Comparison of ENCODE assay signal across 9 cellular contexts in genomic region chr2:53913721-53914120, GRCh38. TPM values are rescaled to one million over a fixed set of nuclear protein-coding genes. Genes with fewer than 3 reads are reported as not detected.
A peak's percentile ranks its signal among the peaks of the same experiment; 100 is the strongest.
DNase-seq lines count a peak whose midpoint lies in the region; ATAC-seq, FAIRE-seq and TF ChIP-seq lines count a peak whose summit lies in the region.
"Had no signal": no experiment of that assay in that cellular context is flagged by ENCODE, and none has a peak within 500 bp of the region (broad histone marks: within the 10 kb centered on the region; RNA-seq: fewer than 3 reads in every experiment).

No MANE protein-coding gene starts in this region.

- H3K4me1 ChIP-seq in astrocyte (ENCODE audit: insufficient read depth, low read length): peaks cover 4% of the 10 kb centered on the region
- no peaks in the 10 kb centered on the region for H3K4me1 ChIP-seq in mesendoderm (ENCODE audit: control insufficient read depth, low read depth, low read length)
- H3K4me1 ChIP-seq in SJCRH30: no peaks in the 10 kb centered on the region

- H2BK5ac ChIP-seq in mesendoderm (ENCODE audit: low read length): no peak overlapping the region

- H3K4me3 ChIP-seq in astrocyte (ENCODE audit: insufficient read depth, low read depth, low read length) (no peak overlapping the region), mesendoderm (ENCODE audit: low read length) (no peak overlapping the region), SJCRH30 (no peak overlapping the region)

- peaks cover 8% of the 10 kb centered on the region for H3K4me1 Mint-ChIP-seq in astrocyte (ENCODE audit: low read depth, unreplicated experiment)
- H3K4me1 Mint-ChIP-seq in CD14-positive monocyte: no peaks in the 10 kb centered on the region

- no peak overlapping the region for H3K56ac ChIP-seq in mesendoderm (ENCODE audit: low read length)

- no peak overlapping the region for H3K23ac ChIP-seq in mesendoderm (ENCODE audit: low read length)

- H3K4ac ChIP-seq in mesendoderm (ENCODE audit: low read depth, low read length): no peak overlapping the region

- no CpG with 5 or more reads among the region's 3 CpGs for WGBS in mesendoderm (ENCODE audit: extremely low coverage, insufficient coverage, low lambda C conversion rate)

- no peak overlapping the region for H2AK5ac ChIP-seq in mesendoderm (ENCODE audit: low read length)

- peak; percentile 55 for DNase-seq in EH (ENCODE audit: low read depth)
- DNase-seq in HPDE6-E6E7 (ENCODE audit: extremely low spot score): peak; percentile 32
- DNase-seq in astrocyte (ENCODE audit: low read depth): peak; percentile 36
- DNase-seq in stimulated activated CD8-positive, alpha-beta memory T cell treated with anti-CD3 and anti-CD28 coated beads, Interleukin-12 subunit alpha, Interleukin-12 subunit beta, amount 100 ng/mL, for 24 hours (ENCODE audit: extremely low read depth): peak; percentile 7
- DNase-seq in mesendoderm: no peak
- no peak for DNase-seq in CD14-positive monocyte (ENCODE audit: low spot score)
- no peak for DNase-seq in SJCRH30

- H4K5ac ChIP-seq in mesendoderm (ENCODE audit: low read length): no peak overlapping the region

- H4K8ac ChIP-seq in mesendoderm (ENCODE audit: low read depth, low read length): no peak overlapping the region

- H3K27me3 ChIP-seq in astrocyte (ENCODE audit: insufficient read depth, low read length) (no peaks in the 10 kb centered on the region), mesendoderm (ENCODE audit: insufficient read depth, low read length, poor library complexity) (no peaks in the 10 kb centered on the region), SJCRH30 (no peaks in the 10 kb centered on the region)

- H3K79me1 ChIP-seq in mesendoderm (ENCODE audit: low read length): no peaks in the 10 kb centered on the region

- H2AFZ ChIP-seq in astrocyte (ENCODE audit: low read depth, low read length): no peak overlapping the region

- H3K4me3 Mint-ChIP-seq in astrocyte (ENCODE audit: unreplicated experiment): no peak overlapping the region
- H3K4me3 Mint-ChIP-seq in CD14-positive monocyte: no peak overlapping the region

- H2BK15ac ChIP-seq in mesendoderm (replicated peaks; ENCODE audit: low read depth): no peak overlapping the region

- no peak overlapping the region for H3K18ac ChIP-seq in mesendoderm (ENCODE audit: low read length)

- peak; percentile 73 for FAIRE-seq in astrocyte (lab: Jason Lieb, UNC)
- FAIRE-seq: endometrium had no signal

- ATAC-seq in GM21360 (IDR thresholded peaks at IDR 0.05; ENCODE audit: unreplicated experiment): peak; percentile 88

- TF ChIP-seq CTCF in astrocyte (IDR thresholded peaks at IDR 0.05; ENCODE audit: insufficient read depth, low read depth, low read length): no peak
- no peak for TF ChIP-seq CTCF in CD14-positive monocyte (IDR thresholded peaks at IDR 0.05)

- no peak overlapping the region for H3K4me2 ChIP-seq in astrocyte (ENCODE audit: low read length)
- no peak overlapping the region for H3K4me2 ChIP-seq in mesendoderm (ENCODE audit: low read length)

- no peaks in the 10 kb centered on the region for H3K27me3 Mint-ChIP-seq in astrocyte (ENCODE audit: low read depth, unreplicated experiment)
- no peaks in the 10 kb centered on the region for H3K27me3 Mint-ChIP-seq in CD14-positive monocyte (ENCODE audit: low read depth in 3 of 3)

- no peak overlapping the region for H2BK120ac ChIP-seq in mesendoderm (ENCODE audit: low read depth, low read length)

- peaks cover 9% of the 10 kb centered on the region for H4K20me1 ChIP-seq in astrocyte (ENCODE audit: insufficient read depth, low read length)

- H3K27ac Mint-ChIP-seq in astrocyte (ENCODE audit: unreplicated experiment) (peak overlapping the region; percentile 23), CD14-positive monocyte (peak overlapping the region in 3 of 7 donors; percentile 7 to 51 (median 15))

- intact Hi-C loops in CD14-positive monocyte (cut with micrococcal nuclease): no loop called here

- H3K9ac ChIP-seq in astrocyte (ENCODE audit: low read length) (no peak overlapping the region), mesendoderm (ENCODE audit: low read length) (no peak overlapping the region)

- H3K9me3 ChIP-seq in astrocyte (ENCODE audit: insufficient read depth, low read depth, low read length) (no peaks in the 10 kb centered on the region), SJCRH30 (replicated peaks) (no peaks in the 10 kb centered on the region; the same call in 1 of the 2 replicates)

- H3K9me3 Mint-ChIP-seq in astrocyte (ENCODE audit: unreplicated experiment) (no peaks in the 10 kb centered on the region), CD14-positive monocyte (peaks cover 0 to 2% (median 0%) of the 10 kb centered on the region in 7 donors)

- no peak overlapping the region for H3K27ac ChIP-seq in astrocyte (ENCODE audit: low read depth, low read length)
- no peak overlapping the region for H3K27ac ChIP-seq in mesendoderm (ENCODE audit: low read depth, low read length)
- H3K27ac ChIP-seq in SJCRH30: no peak overlapping the region

- peaks cover 13% of the 10 kb centered on the region for H3K36me3 Mint-ChIP-seq in astrocyte (ENCODE audit: low read depth, unreplicated experiment)
- peaks cover 45 to 52% of the 10 kb centered on the region in 2 donors for H3K36me3 Mint-ChIP-seq in CD14-positive monocyte

- H3K79me2 ChIP-seq in astrocyte (ENCODE audit: insufficient read depth, low read length) (peaks cover 33% of the 10 kb centered on the region), mesendoderm (ENCODE audit: control insufficient read depth, insufficient read depth, low read length) (no peaks in the 10 kb centered on the region)

- H3K36me3 ChIP-seq in astrocyte (ENCODE audit: insufficient read depth, low read length) (peaks cover 34% of the 10 kb centered on the region), mesendoderm (ENCODE audit: control insufficient read depth, insufficient read depth, low read length) (no peaks in the 10 kb centered on the region), SJCRH30 (peaks cover 74% of the 10 kb centered on the region)

RNA-seq across cellular contexts. Expression of gene GPR75, which starts 54.0 kb away (rescaled TPM):
- total RNA-seq in astrocyte: 4.0 and 5.0 TPM in 2 replicates
- 4.9 TPM for polyA plus RNA-seq in mesendoderm (2013, experiment 1 of 2)
- 4.4 TPM for polyA plus RNA-seq in mesendoderm (2013, experiment 2 of 2)
- polyA plus RNA-seq in CD14-positive monocyte: not detected
- 3.2 and 4.5 TPM in 2 replicates for total RNA-seq in SJCRH30 (2014; rRNA removed; shearing (Covaris generic))

RNA-seq across cellular contexts. Expression of gene PSME4, which starts 57.1 kb away (rescaled TPM):
- total RNA-seq in astrocyte: 101 and 110 TPM in 2 replicates
- 58.7 TPM for polyA plus RNA-seq in mesendoderm (2013, experiment 1 of 2)
- polyA plus RNA-seq in mesendoderm (2013, experiment 2 of 2): 56.4 TPM
- 1 to 10 TPM; 2.1 to 3.1 TPM for polyA plus RNA-seq in CD14-positive monocyte
- 71.7 and 82.8 TPM in 2 replicates for total RNA-seq in SJCRH30 (2014; rRNA removed; shearing (Covaris generic))

Comparison
In these comparisons a context has a peak if more than half of its experiments do, and no peak if none do; other contexts are left out.
1. DNase-seq: peak in EH (single experiment), HPDE6-E6E7 (single experiment), astrocyte (single experiment) and stimulated activated CD8-positive, alpha-beta memory T cell treated with anti-CD3 and anti-CD28 coated beads, Interleukin-12 subunit alpha, Interleukin-12 subunit beta, amount 100 ng/mL, for 24 hours (single experiment); none in mesendoderm (single experiment), CD14-positive monocyte (single experiment) and SJCRH30 (0 of 2).